ENCODE assay signal across 1 cellular context in the genomic region with DNA sequence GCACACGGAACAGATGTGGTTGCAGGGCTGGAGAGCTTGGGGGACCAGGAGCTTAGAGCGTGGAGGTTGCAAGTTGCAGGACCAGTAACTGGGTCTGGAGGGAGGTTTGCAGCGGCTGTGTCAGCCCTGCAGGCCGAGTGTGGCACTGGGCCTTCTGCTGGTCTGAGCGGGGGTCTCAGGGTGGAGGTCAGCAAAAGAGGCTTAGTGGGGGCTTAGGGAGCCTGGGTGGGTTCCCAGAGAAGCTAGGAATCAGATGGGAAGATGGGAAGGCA.
TF ChIP-seq lines count a peak whose summit lies in the region.

No MANE protein-coding gene starts in this region.

TF ChIP-seq in endothelial cell of umbilical vein, 7 proteins besides CTCF, POLR2A, EP300 and RAD21:
- no peak for TF ChIP-seq MYC (IDR thresholded peaks at IDR 0.05; ENCODE audit: low read depth, low read length)
